ENCODE assay signal across 13 cellular contexts in genomic region chr13:38866649-38867048, GRCh38.
A peak's percentile ranks its signal among the peaks of the same experiment; 100 is the strongest.
DNase-seq lines count a peak whose midpoint lies in the region; ATAC-seq, FAIRE-seq and TF ChIP-seq lines count a peak whose summit lies in the region.
"Had no signal": no experiment of that assay in that cellular context is flagged by ENCODE, and none has a peak within 500 bp of the region (broad histone marks: within the 10 kb centered on the region; RNA-seq: fewer than 3 reads in every experiment).

No MANE protein-coding gene starts in this region.

- H3K36me3 Mint-ChIP-seq in brain, result no peaks in the 10 kb centered on the region
- no peaks in the 10 kb centered on the region for H3K36me3 Mint-ChIP-seq in effector memory CD8-positive, alpha-beta T cell (ENCODE audit: insufficient read depth)
- H3K36me3 Mint-ChIP-seq: neural progenitor cell had no signal

- intact Hi-C loops in lower leg skin (cut with DNase I; ENCODE audit: low total_unique reads), result no loop called here

- H3K4me3 ChIP-seq in liver (ENCODE audit: low read depth in 1 of 3, low read length in 3 of 3) (no peak overlapping the region), lower leg skin (ENCODE audit: low read depth, poor library complexity, severe bottlenecking) (no peak overlapping the region)
- H3K4me3 ChIP-seq: neural progenitor cell, thoracic aorta had no signal

- no peaks in the 10 kb centered on the region for H3K9me3 ChIP-seq in liver (ENCODE audit: control insufficient read depth in 4 of 4, low read length in 3 of 4)
- H3K9me3 ChIP-seq: thoracic aorta had no signal

- no peak for FAIRE-seq in GM12892 (lab: Jason Lieb, UNC)

- H3K9me3 Mint-ChIP-seq in brain, result no peaks in the 10 kb centered on the region
- H3K9me3 Mint-ChIP-seq in effector memory CD8-positive, alpha-beta T cell, result no peaks in the 10 kb centered on the region
- H3K9me3 Mint-ChIP-seq: CD4-positive, alpha-beta T cell; neural progenitor cell had no signal

- in situ Hi-C loops in Caki2 (cut with HindIII; ENCODE audit: low pct_unique_long_range_greater_than_20kb, low sequenced_read_pairs), result no loop called here

- peak; percentile 21 for DNase-seq in Caki2 (ENCODE audit: low read depth)
- peak; percentile 25 for DNase-seq in NAMALWA (ENCODE audit: low spot score)
- no peak for DNase-seq in effector memory CD8-positive, alpha-beta T cell
- no peak for DNase-seq in lower leg skin (ENCODE audit: low spot score in 2 of 2)
- no peak for DNase-seq in GM12892 (ENCODE audit: insufficient read length)
- DNase-seq: CD4-positive, alpha-beta T cell; NCI-H345; Right ventricle myocardium superior had no signal

- TF ChIP-seq POLR2A in lower leg skin (IDR thresholded peaks at IDR 0.05) (no peak), GM12892 (IDR thresholded peaks at IDR 0.05; ENCODE audit: low read depth, low read length) (no peak)

- peaks cover 0 to 12% (median 5%) of the 10 kb centered on the region in 4 donors for H3K4me1 ChIP-seq in liver (ENCODE audit: control insufficient read depth in 4 of 4, insufficient read depth in 4 of 4, low read length in 3 of 4)
- H3K4me1 ChIP-seq: neural progenitor cell had no signal

- 62% methylated on average over 1 of the region's 1 CpG for WGBS in liver
- WGBS in lower leg skin, 2 donors, result 68 to 69% methylated on average over 1 of the region's 1 CpG

- H3K27ac ChIP-seq in liver (ENCODE audit: low read depth in 1 of 2, low read length in 2 of 2), result no peak overlapping the region
- H3K27ac ChIP-seq: neural progenitor cell, thoracic aorta had no signal

- no peak overlapping the region for H3K27ac Mint-ChIP-seq in brain
- H3K27ac Mint-ChIP-seq in effector memory CD8-positive, alpha-beta T cell, result no peak overlapping the region
- H3K27ac Mint-ChIP-seq: CD4-positive, alpha-beta T cell; neural progenitor cell had no signal

- no peaks in the 10 kb centered on the region for H3K27me3 ChIP-seq in liver (ENCODE audit: control insufficient read depth in 4 of 4, insufficient read depth in 4 of 4, low read length in 3 of 4)
- H3K27me3 ChIP-seq: neural progenitor cell had no signal

- no peaks in the 10 kb centered on the region for H3K4me1 Mint-ChIP-seq in brain
- no peaks in the 10 kb centered on the region for H3K4me1 Mint-ChIP-seq in effector memory CD8-positive, alpha-beta T cell (ENCODE audit: low read depth in 2 of 2)
- H3K4me1 Mint-ChIP-seq: neural progenitor cell had no signal

- H3K4me3 Mint-ChIP-seq in brain, result no peak overlapping the region
- H3K4me3 Mint-ChIP-seq in effector memory CD8-positive, alpha-beta T cell, result no peak overlapping the region
- H3K4me3 Mint-ChIP-seq: CD4-positive, alpha-beta T cell; neural progenitor cell had no signal

- TF ChIP-seq RAD21 in liver (IDR thresholded peaks at IDR 0.05), result peak; percentile 23 to 61

- TF ChIP-seq CTCF in brain (conservative IDR thresholded peaks at IDR 0.05) (peak; percentile 25 to 47), liver (IDR thresholded peaks at IDR 0.05; ENCODE audit: low read depth, low read length, missing input control) (no peak), lower leg skin (IDR thresholded peaks at IDR 0.05) (no peak)

- peaks cover 3% of the 10 kb centered on the region for H3K27me3 Mint-ChIP-seq in brain
- peaks cover 0 to 9% of the 10 kb centered on the region in 2 donors for H3K27me3 Mint-ChIP-seq in effector memory CD8-positive, alpha-beta T cell

- no peak overlapping the region for H3K9ac ChIP-seq in liver (ENCODE audit: low read depth in 1 of 2, low read length in 2 of 2)
- H3K9ac ChIP-seq: neural progenitor cell had no signal

- H3K36me3 ChIP-seq in liver (ENCODE audit: control insufficient read depth in 4 of 4, insufficient read depth in 3 of 4, low read depth in 1 of 4, low read length in 3 of 4), result no peaks in the 10 kb centered on the region
- H3K36me3 ChIP-seq: neural progenitor cell, thoracic aorta had no signal

- no peak for ATAC-seq in effector memory CD8-positive, alpha-beta T cell (replicated peaks)
- ATAC-seq in HG03108 (IDR thresholded peaks at IDR 0.05; ENCODE audit: unreplicated experiment), result no peak

TF ChIP-seq in liver, 16 proteins besides CTCF, POLR2A, EP300 and RAD21:
- TF ChIP-seq NR2F2 (IDR thresholded peaks at IDR 0.05) (no peak), FOXA2 (IDR thresholded peaks at IDR 0.05) (no peak), SP1 (IDR thresholded peaks at IDR 0.05) (no peak), HNF4G (IDR thresholded peaks at IDR 0.05) (no peak), RXRA (IDR thresholded peaks at IDR 0.05) (no peak)
- TF ChIP-seq, protein P1, sequence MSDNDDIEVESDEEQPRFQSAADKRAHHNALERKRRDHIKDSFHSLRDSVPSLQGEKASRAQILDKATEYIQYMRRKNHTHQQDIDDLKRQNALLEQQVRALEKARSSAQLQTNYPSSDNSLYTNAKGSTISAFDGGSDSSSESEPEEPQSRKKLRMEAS (IDR thresholded peaks at IDR 0.05), result no peak
- TF ChIP-seq, protein P2, sequence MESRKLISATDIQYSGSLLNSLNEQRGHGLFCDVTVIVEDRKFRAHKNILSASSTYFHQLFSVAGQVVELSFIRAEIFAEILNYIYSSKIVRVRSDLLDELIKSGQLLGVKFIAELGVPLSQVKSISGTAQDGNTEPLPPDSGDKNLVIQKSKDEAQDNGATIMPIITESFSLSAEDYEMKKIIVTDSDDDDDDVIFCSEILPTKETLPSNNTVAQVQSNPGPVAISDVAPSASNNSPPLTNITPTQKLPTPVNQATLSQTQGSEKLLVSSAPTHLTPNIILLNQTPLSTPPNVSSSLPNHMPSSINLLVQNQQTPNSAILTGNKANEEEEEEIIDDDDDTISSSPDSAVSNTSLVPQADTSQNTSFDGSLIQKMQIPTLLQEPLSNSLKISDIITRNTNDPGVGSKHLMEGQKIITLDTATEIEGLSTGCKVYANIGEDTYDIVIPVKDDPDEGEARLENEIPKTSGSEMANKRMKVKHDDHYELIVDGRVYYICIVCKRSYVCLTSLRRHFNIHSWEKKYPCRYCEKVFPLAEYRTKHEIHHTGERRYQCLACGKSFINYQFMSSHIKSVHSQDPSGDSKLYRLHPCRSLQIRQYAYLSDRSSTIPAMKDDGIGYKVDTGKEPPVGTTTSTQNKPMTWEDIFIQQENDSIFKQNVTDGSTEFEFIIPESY (IDR thresholded peaks at IDR 0.05), result no peak

Comparison
In these comparisons a context has a peak if more than half of its experiments do, and no peak if none do; other contexts are left out.
1. DNase-seq: peak in Caki2 (single experiment) and NAMALWA (single experiment); none in effector memory CD8-positive, alpha-beta T cell (0 of 3), lower leg skin (0 of 2) and GM12892 (single experiment).
2. CTCF ChIP-seq: peak in brain (2 of 2); none in liver (single experiment) and lower leg skin (0 of 3).